Comparison of ENCODE assay signal across 1 cellular context in genomic region chr7:16420649-16421332, GRCh38.
TF ChIP-seq lines count a peak whose summit lies in the region.

No MANE protein-coding gene starts in this region.

TF ChIP-seq in HepG2, 621 proteins besides CTCF, POLR2A, EP300 and RAD21 (continued from another document and continues in another):
- TF ChIP-seq SRY (CRISPR knock-in tag; IDR thresholded peaks at IDR 0.05) (peak; percentile 48; the same call in 1 of the 2 replicates), ZNF17 (CRISPR knock-in tag; IDR thresholded peaks at IDR 0.05) (no peak), ZFP41 (CRISPR knock-in tag; IDR thresholded peaks at IDR 0.05; ENCODE audit: borderline replicate concordance) (no peak), ZNF572 (CRISPR knock-in tag; IDR thresholded peaks at IDR 0.05) (peak; percentile 95; the same call in 1 of the 2 replicates), U2AF1 (optimal IDR thresholded peaks at IDR 0.05; ENCODE audit: low read depth, low read length) (peak; percentile 29), ZNF780A (CRISPR knock-in tag; IDR thresholded peaks at IDR 0.05) (0 out of 2 replicates have a peak, but pooled peaks have one; percentile 62), HDAC1 (CRISPR knock-in tag; IDR thresholded peaks at IDR 0.05) (peak; percentile 16; the same call in 1 of the 2 replicates), EEA1 (CRISPR knock-in tag; IDR thresholded peaks at IDR 0.05; ENCODE audit: borderline replicate concordance) (peak; percentile 29; the same call in 1 of the 2 replicates), ZBTB20 (CRISPR knock-in tag; IDR thresholded peaks at IDR 0.05; ENCODE audit: borderline replicate concordance, low read depth) (0 out of 2 replicates have a peak, but pooled peaks have one; percentile 25), ZNF746 (CRISPR knock-in tag; IDR thresholded peaks at IDR 0.05) (peak; percentile 38; the same call in 1 of the 2 replicates), DR1 (CRISPR knock-in tag; IDR thresholded peaks at IDR 0.05) (peak; percentile 48; the same call in 1 of the 2 replicates), SNAI1 (CRISPR knock-in tag; IDR thresholded peaks at IDR 0.05; ENCODE audit: borderline replicate concordance) (0 out of 2 replicates have a peak, but pooled peaks have one; percentile 22), SATB2 (CRISPR knock-in tag; IDR thresholded peaks at IDR 0.05) (no peak), ZNF317 (CRISPR knock-in tag; IDR thresholded peaks at IDR 0.05) (peak; percentile 65; the same call in 1 of the 2 replicates), THAP8 (CRISPR knock-in tag; IDR thresholded peaks at IDR 0.05; ENCODE audit: borderline replicate concordance) (peak; percentile 75; the same call in 1 of the 2 replicates), PAXIP1 (CRISPR knock-in tag; conservative IDR thresholded peaks at IDR 0.05) (peak; percentile 39), ZNF879 (CRISPR knock-in tag; IDR thresholded peaks at IDR 0.05) (peak; percentile 65; the same call in 1 of the 2 replicates), ZNF777 (CRISPR knock-in tag; IDR thresholded peaks at IDR 0.05) (peak; percentile 59; the same call in 1 of the 2 replicates), ZFP91 (CRISPR knock-in tag; IDR thresholded peaks at IDR 0.05; ENCODE audit: borderline replicate concordance) (peak; percentile 56; the same call in 1 of the 2 replicates), MYC (CRISPR knock-in tag; IDR thresholded peaks at IDR 0.05; ENCODE audit: borderline replicate concordance) (peak; percentile 15; the same call in 1 of the 2 replicates), ELF1 (CRISPR knock-in tag; IDR thresholded peaks at IDR 0.05) (peak; percentile 23; the same call in 1 of the 2 replicates), NFIB (CRISPR knock-in tag; IDR thresholded peaks at IDR 0.05; ENCODE audit: borderline replicate concordance) (no peak), GABPA (IDR thresholded peaks at IDR 0.05; ENCODE audit: low read depth, low read length) (0 out of 2 replicates have a peak, but pooled peaks have one; percentile 14), GABPA (CRISPR knock-in tag; IDR thresholded peaks at IDR 0.05; ENCODE audit: low read depth) (no peak), KLF11 (CRISPR knock-in tag; IDR thresholded peaks at IDR 0.05) (peak; percentile 60; the same call in 1 of the 2 replicates), RCOR2 (CRISPR knock-in tag; IDR thresholded peaks at IDR 0.05) (no peak), AGO2 (optimal IDR thresholded peaks at IDR 0.05; ENCODE audit: low read depth, low read length) (peak; percentile 85), ZSCAN31 (CRISPR knock-in tag; IDR thresholded peaks at IDR 0.05; ENCODE audit: low read depth) (no peak), ZNF280B (CRISPR knock-in tag; IDR thresholded peaks at IDR 0.05; ENCODE audit: borderline replicate concordance) (peak; percentile 85), LCORL (IDR thresholded peaks at IDR 0.05) (no peak), LCORL (CRISPR knock-in tag; IDR thresholded peaks at IDR 0.05) (peak; percentile 45; the same call in 1 of the 2 replicates), PHF8 (CRISPR knock-in tag; IDR thresholded peaks at IDR 0.05) (peak; percentile 80), U2AF2 (IDR thresholded peaks at IDR 0.05; ENCODE audit: low read depth, low read length) (no peak), GTF2F1 (IDR thresholded peaks at IDR 0.05; ENCODE audit: low read length) (no peak), TBX3 (IDR thresholded peaks at IDR 0.05; ENCODE audit: borderline replicate concordance) (no peak), TOE1 (CRISPR knock-in tag; IDR thresholded peaks at IDR 0.05) (peak; percentile 31; the same call in 1 of the 2 replicates), ZMYM4 (CRISPR knock-in tag; IDR thresholded peaks at IDR 0.05) (peak; percentile 47; the same call in 1 of the 2 replicates), PHF21A (CRISPR knock-in tag; IDR thresholded peaks at IDR 0.05) (peak; percentile 62), TARDBP (CRISPR knock-in tag; IDR thresholded peaks at IDR 0.05) (peak; percentile 19; the same call in 1 of the 2 replicates), RFX5 (IDR thresholded peaks at IDR 0.05; ENCODE audit: low read depth, low read length) (no peak), HMG20B (CRISPR knock-in tag; conservative IDR thresholded peaks at IDR 0.05) (0 out of 2 replicates have a peak, but pooled peaks have one; percentile 50), POLR2AphosphoS5 (IDR thresholded peaks at IDR 0.05; ENCODE audit: low read depth, low read length) (peak; percentile 88), CBX5 (CRISPR knock-in tag; IDR thresholded peaks at IDR 0.05; ENCODE audit: borderline replicate concordance) (0 out of 2 replicates have a peak, but pooled peaks have one; percentile 12), ZNF580 (CRISPR knock-in tag; IDR thresholded peaks at IDR 0.05; ENCODE audit: borderline replicate concordance, low read depth) (0 out of 2 replicates have a peak, but pooled peaks have one; percentile 17), ZNF296 (CRISPR knock-in tag; conservative IDR thresholded peaks at IDR 0.05) (peak; percentile 74; the same call in 1 of the 2 replicates), ZFY (CRISPR knock-in tag; IDR thresholded peaks at IDR 0.05) (peak; percentile 95), SPEN (CRISPR knock-in tag; IDR thresholded peaks at IDR 0.05; ENCODE audit: low read depth) (peak; percentile 59), POLR2G (IDR thresholded peaks at IDR 0.05; ENCODE audit: low read depth, low read length) (peak; percentile 78), ZBTB25 (CRISPR knock-in tag; IDR thresholded peaks at IDR 0.05) (0 out of 2 replicates have a peak, but pooled peaks have one; percentile 15)
- TF ChIP-seq, protein P1, sequence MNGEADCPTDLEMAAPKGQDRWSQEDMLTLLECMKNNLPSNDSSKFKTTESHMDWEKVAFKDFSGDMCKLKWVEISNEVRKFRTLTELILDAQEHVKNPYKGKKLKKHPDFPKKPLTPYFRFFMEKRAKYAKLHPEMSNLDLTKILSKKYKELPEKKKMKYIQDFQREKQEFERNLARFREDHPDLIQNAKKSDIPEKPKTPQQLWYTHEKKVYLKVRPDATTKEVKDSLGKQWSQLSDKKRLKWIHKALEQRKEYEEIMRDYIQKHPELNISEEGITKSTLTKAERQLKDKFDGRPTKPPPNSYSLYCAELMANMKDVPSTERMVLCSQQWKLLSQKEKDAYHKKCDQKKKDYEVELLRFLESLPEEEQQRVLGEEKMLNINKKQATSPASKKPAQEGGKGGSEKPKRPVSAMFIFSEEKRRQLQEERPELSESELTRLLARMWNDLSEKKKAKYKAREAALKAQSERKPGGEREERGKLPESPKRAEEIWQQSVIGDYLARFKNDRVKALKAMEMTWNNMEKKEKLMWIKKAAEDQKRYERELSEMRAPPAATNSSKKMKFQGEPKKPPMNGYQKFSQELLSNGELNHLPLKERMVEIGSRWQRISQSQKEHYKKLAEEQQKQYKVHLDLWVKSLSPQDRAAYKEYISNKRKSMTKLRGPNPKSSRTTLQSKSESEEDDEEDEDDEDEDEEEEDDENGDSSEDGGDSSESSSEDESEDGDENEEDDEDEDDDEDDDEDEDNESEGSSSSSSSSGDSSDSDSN (CRISPR knock-in tag; IDR thresholded peaks at IDR 0.05) = peak; percentile 99
- TF ChIP-seq, protein P2, sequence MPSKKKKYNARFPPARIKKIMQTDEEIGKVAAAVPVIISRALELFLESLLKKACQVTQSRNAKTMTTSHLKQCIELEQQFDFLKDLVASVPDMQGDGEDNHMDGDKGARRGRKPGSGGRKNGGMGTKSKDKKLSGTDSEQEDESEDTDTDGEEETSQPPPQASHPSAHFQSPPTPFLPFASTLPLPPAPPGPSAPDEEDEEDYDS (CRISPR knock-in tag; IDR thresholded peaks at IDR 0.05) = peak; percentile 47; the same call in 1 of the 2 replicates
- TF ChIP-seq, protein P3, sequence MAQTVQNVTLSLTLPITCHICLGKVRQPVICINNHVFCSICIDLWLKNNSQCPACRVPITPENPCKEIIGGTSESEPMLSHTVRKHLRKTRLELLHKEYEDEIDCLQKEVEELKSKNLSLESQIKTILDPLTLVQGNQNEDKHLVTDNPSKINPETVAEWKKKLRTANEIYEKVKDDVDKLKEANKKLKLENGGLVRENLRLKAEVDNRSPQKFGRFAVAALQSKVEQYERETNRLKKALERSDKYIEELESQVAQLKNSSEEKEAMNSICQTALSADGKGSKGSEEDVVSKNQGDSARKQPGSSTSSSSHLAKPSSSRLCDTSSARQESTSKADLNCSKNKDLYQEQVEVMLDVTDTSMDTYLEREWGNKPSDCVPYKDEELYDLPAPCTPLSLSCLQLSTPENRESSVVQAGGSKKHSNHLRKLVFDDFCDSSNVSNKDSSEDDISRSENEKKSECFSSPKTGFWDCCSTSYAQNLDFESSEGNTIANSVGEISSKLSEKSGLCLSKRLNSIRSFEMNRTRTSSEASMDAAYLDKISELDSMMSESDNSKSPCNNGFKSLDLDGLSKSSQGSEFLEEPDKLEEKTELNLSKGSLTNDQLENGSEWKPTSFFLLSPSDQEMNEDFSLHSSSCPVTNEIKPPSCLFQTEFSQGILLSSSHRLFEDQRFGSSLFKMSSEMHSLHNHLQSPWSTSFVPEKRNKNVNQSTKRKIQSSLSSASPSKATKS (CRISPR knock-in tag; IDR thresholded peaks at IDR 0.05) = no peak
- TF ChIP-seq, protein P4, sequence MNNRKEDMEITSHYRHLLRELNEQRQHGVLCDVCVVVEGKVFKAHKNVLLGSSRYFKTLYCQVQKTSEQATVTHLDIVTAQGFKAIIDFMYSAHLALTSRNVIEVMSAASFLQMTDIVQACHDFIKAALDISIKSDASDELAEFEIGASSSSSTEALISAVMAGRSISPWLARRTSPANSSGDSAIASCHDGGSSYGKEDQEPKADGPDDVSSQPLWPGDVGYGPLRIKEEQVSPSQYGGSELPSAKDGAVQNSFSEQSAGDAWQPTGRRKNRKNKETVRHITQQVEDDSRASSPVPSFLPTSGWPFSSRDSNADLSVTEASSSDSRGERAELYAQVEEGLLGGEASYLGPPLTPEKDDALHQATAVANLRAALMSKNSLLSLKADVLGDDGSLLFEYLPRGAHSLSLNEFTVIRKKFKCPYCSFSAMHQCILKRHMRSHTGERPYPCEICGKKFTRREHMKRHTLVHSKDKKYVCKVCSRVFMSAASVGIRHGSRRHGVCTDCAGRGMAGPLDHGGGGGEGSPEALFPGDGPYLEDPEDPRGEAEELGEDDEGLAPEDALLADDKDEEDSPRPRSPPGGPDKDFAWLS (CRISPR knock-in tag; IDR thresholded peaks at IDR 0.05; ENCODE audit: borderline replicate concordance) = peak; percentile 68; the same call in 1 of the 2 replicates
